Comparison of ENCODE assay signal across 2 cellular contexts in genomic region chr3:25448750-25449684, GRCh38.
A peak's percentile ranks its signal among the peaks of the same experiment; 100 is the strongest.
TF ChIP-seq lines count a peak whose summit lies in the region.

No MANE protein-coding gene starts in this region.

TF ChIP-seq in IMR-90, 13 proteins besides CTCF, POLR2A, EP300 and RAD21 (continued from another document):
- no peak for TF ChIP-seq NFE2L2 (IDR thresholded peaks at IDR 0.05; ENCODE audit: low read depth, low read length)
- TF ChIP-seq MXI1 (IDR thresholded peaks at IDR 0.05; ENCODE audit: borderline replicate concordance, low read depth, low read length), result no peak
- no peak for TF ChIP-seq SMC3 (IDR thresholded peaks at IDR 0.05; ENCODE audit: low read depth, low read length)

TF ChIP-seq in K562, 482 proteins besides CTCF, POLR2A, EP300 and RAD21 (continued from another document):
- no peak for TF ChIP-seq ZBTB9 (CRISPR knock-in tag; IDR thresholded peaks at IDR 0.05)
- TF ChIP-seq ZNF140 (CRISPR knock-in tag; IDR thresholded peaks at IDR 0.05), result no peak
- TF ChIP-seq CEBPG (CRISPR knock-in tag; IDR thresholded peaks at IDR 0.05), result no peak
- peak in 1 of 2 experiments; percentile 52; a peak in 2 of 4 replicates for TF ChIP-seq CEBPG (tag; conservative IDR thresholded peaks at IDR 0.05 in 1 of 2, IDR thresholded peaks at IDR 0.05 in 1 of 2)
- no peak for TF ChIP-seq FOXO4 (CRISPR knock-in tag; IDR thresholded peaks at IDR 0.05)
- TF ChIP-seq LEF1 (IDR thresholded peaks at IDR 0.05), result no peak
- TF ChIP-seq EGR1 (conservative IDR thresholded peaks at IDR 0.05), result peak; percentile 44; the same call in 1 of the 2 replicates
- no peak for TF ChIP-seq ZNF778 (CRISPR knock-in tag; IDR thresholded peaks at IDR 0.05)
- TF ChIP-seq CBX3 (IDR thresholded peaks at IDR 0.05; ENCODE audit: borderline replicate concordance in 1 of 2, low read length in 2 of 2), result no peak
- no peak for TF ChIP-seq SIN3B (IDR thresholded peaks at IDR 0.05; ENCODE audit: low read depth)
- TF ChIP-seq PPARD (CRISPR knock-in tag; IDR thresholded peaks at IDR 0.05), result no peak
- TF ChIP-seq NR2C1 (IDR thresholded peaks at IDR 0.05), result no peak
- no peak for TF ChIP-seq NR2C1 (tag; IDR thresholded peaks at IDR 0.05)
- no peak for TF ChIP-seq SRF (CRISPR knock-in tag; IDR thresholded peaks at IDR 0.05)
- TF ChIP-seq CEBPB (tag; IDR thresholded peaks at IDR 0.05), result peak; percentile 67
- no peak for TF ChIP-seq ZNF695 (CRISPR knock-in tag; IDR thresholded peaks at IDR 0.05)
- peak; percentile 33; the same call in 1 of the 2 replicates for TF ChIP-seq NFIC (IDR thresholded peaks at IDR 0.05)
- no peak for TF ChIP-seq NFATC3 (IDR thresholded peaks at IDR 0.05)
- no peak for TF ChIP-seq TEAD4 (IDR thresholded peaks at IDR 0.05; ENCODE audit: low read length)
- TF ChIP-seq TEAD4 (CRISPR knock-in tag; IDR thresholded peaks at IDR 0.05; ENCODE audit: borderline replicate concordance), result no peak
- TF ChIP-seq C11orf30 (IDR thresholded peaks at IDR 0.05; ENCODE audit: low read depth), result no peak
TF ChIP-seq in K562: peak in this region for 4.
